ENCODE assay signal across 22 cellular contexts in the genomic region with DNA sequence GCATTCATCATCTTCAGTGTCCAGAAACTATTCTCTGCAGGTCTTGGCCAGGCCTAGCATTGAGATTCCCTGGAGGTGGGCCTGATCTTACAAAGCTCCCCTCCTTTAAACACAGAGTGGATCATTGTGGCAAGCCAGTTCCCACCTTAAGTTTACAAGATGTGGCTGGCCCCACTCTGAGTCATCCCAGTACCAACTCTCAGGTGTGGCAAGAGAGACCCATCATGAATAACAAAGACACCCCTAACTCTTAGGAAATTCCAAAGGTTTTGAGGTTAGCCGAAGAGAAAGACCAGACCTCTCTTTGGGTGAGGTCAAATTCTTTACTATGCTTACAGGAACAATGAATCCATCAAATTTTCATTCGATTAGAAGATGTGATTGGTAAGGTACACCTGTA.
"Had no signal": no experiment of that assay in that cellular context is flagged by ENCODE, and none has a peak within 500 bp of the region (broad histone marks: within the 10 kb centered on the region; RNA-seq: fewer than 3 reads in every experiment).

No MANE protein-coding gene starts in this region.

- H3K4me3 ChIP-seq: MG63, Peyer's patch had no signal

- H3K4me2 ChIP-seq: KMS-11 had no signal

- H3K9me3 ChIP-seq: MG63, Peyer's patch had no signal

- H3K27ac ChIP-seq: brain microvascular endothelial cell, KMS-11, Peyer's patch, RWPE1 had no signal

- DNase-seq: activated B cell treated with CpG ODN at 0.5 μM for 24 hours; activated CD4-positive, alpha-beta T cell treated with anti-CD3 and anti-CD28 coated beads for 1 hour; activated CD4-positive, alpha-beta T cell treated with anti-CD3 and anti-CD28 coated beads, Interleukin-2, amount 10 ng/mL, durations not matched to agents 24 days and 14 days; activated CD4-positive, alpha-beta T cell treated with anti-CD3 and anti-CD28 coated beads, Interleukin-2, amount 50 U/mL, for 48 hours; activated CD8-positive, alpha-beta memory T cell treated with anti-CD3 and anti-CD28 coated beads, Interleukin-2, amount 10 ng/mL, durations not matched to agents 7 days and 5 days; activated gamma-delta T cell; activated naive CD4-positive, alpha-beta T cell treated with anti-CD3 and anti-CD28 coated beads for 36 hours; activated T-cell treated with anti-CD3 and anti-CD28 coated beads, Interleukin-2, amount 50 U/mL, for 4 hours; brain microvascular endothelial cell; MG63; NCI-H1105 treated with DMSO at 0.1 percent for 48 hours; NCI-H1436 treated with DMSO at 0.1 percent for 48 hours; NCI-H187; NCI-H2081 treated with DMSO at 0.1 percent for 48 hours; NCI-H446; NCI-H524; Peyer's patch; SHP77 treated with DMSO at 0.1 percent for 48 hours; T-helper 17 cell; T-helper 9 cell had no signal

- H3K36me3 ChIP-seq: brain microvascular endothelial cell, MG63 had no signal

- H3K27me3 ChIP-seq: brain microvascular endothelial cell, MG63, Peyer's patch had no signal

- ATAC-seq: activated CD8-positive, alpha-beta memory T cell treated with anti-CD3 and anti-CD28 coated beads, Interleukin-2, amount 10 ng/mL, durations not matched to agents 7 days and 5 days; activated T-cell treated with anti-CD3 and anti-CD28 coated beads, Interleukin-2, amount 50 U/mL, for 4 hours; T-helper 17 cell had no signal

- H3K9ac ChIP-seq: KMS-11 had no signal
